9 cellular contexts compared by ENCODE assay signal in the genomic region with DNA sequence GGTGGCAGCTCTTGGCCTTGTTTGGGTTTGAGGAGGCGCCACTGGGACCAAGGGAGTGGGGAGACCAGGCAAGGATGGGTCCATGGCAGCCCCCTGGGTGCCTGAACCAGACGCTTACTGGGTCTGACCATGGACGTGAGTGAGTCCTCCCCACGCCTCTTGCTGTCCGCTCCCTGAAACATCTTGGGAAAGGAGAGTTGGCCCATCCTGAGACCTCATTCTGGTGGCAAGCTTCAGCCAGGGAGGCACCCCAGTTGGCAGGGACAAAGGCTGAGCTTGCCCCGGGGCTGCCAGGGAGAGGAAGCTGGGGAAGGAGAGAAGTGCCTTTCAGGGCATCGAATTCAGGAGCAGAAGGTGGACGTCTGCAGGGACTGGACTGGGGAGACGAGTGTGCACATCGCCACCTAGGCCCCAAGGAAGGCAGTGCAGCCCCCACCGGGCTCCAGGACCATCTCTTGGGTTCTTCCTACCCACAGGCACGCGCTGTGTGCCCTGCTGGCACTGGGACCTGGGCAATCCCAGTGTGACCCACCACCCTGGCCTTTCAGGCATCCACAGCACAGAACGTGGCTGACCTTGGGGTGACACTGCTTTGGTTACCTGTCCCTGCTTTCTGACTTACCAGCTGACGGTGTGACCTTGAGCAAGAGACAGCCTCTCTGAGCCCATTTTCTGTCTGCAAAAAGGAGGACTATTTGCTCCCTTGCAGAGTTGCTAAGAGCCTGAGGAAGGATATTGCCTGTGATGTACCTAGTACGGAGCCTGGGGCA.
A peak's percentile ranks its signal among the peaks of the same experiment; 100 is the strongest.
DNase-seq lines count a peak whose midpoint lies in the region; ATAC-seq, FAIRE-seq and TF ChIP-seq lines count a peak whose summit lies in the region.
"Had no signal": no experiment of that assay in that cellular context is flagged by ENCODE, and none has a peak within 500 bp of the region (broad histone marks: within the 10 kb centered on the region; RNA-seq: fewer than 3 reads in every experiment).

No MANE protein-coding gene starts in this region.

- no peaks in the 10 kb centered on the region for H3K36me3 ChIP-seq in OCI-LY3 (replicated peaks; ENCODE audit: low read depth, low read length)
- no peaks in the 10 kb centered on the region for H3K36me3 ChIP-seq in trophoblast cell (ENCODE audit: control insufficient read depth in 1 of 2, insufficient read depth in 2 of 2, low read length in 2 of 2)

- H3K79me2 ChIP-seq in OCI-LY3 (ENCODE audit: low read length) (no peaks in the 10 kb centered on the region), trophoblast cell (ENCODE audit: control insufficient read depth, insufficient read depth, low read length, poor library complexity) (peaks cover 7% of the 10 kb centered on the region)

- peak; percentile 60 for TF ChIP-seq CTCF in OCI-LY3 (IDR thresholded peaks at IDR 0.05; ENCODE audit: low read depth, low read length)

- peak overlapping the region; percentile 63 for H2AK5ac ChIP-seq in trophoblast cell (ENCODE audit: low read length)

- ATAC-seq in activated T-cell treated with anti-CD3 and anti-CD28 coated beads, Interleukin-2, amount 50 U/mL, for 72 hours (replicated peaks in 1 of 2): peak; percentile 62
- ATAC-seq in HG02970 (IDR thresholded peaks at IDR 0.05; ENCODE audit: low FRiP score, unreplicated experiment): no peak

- no peak overlapping the region for H3K27ac Mint-ChIP-seq in activated T-cell treated with anti-CD3 and anti-CD28 coated beads, Interleukin-2, amount 50 U/mL, for 72 hours

- H3K9ac ChIP-seq in OCI-LY3 (ENCODE audit: low read length): no peak overlapping the region
- H3K9ac ChIP-seq in trophoblast cell (ENCODE audit: low read length): no peak overlapping the region

- H3K27me3 Mint-ChIP-seq in activated T-cell treated with anti-CD3 and anti-CD28 coated beads, Interleukin-2, amount 50 U/mL, for 72 hours (ENCODE audit: low read depth): peaks cover 11% of the 10 kb centered on the region

- H3K18ac ChIP-seq in trophoblast cell (ENCODE audit: low read length): peak overlapping the region; percentile 64

- no peaks in the 10 kb centered on the region for H4K20me1 ChIP-seq in OCI-LY3 (ENCODE audit: insufficient read depth, low read length)

- peak overlapping the region; percentile 90 for H2BK12ac ChIP-seq in trophoblast cell (ENCODE audit: low read length)

- H2AFZ ChIP-seq in OCI-LY3 (ENCODE audit: low read depth, low read length) (no peak overlapping the region), trophoblast cell (ENCODE audit: insufficient read depth, low read length, poor library complexity) (no peak overlapping the region)

- no peak for TF ChIP-seq POLR2A in H54 (IDR thresholded peaks at IDR 0.05; ENCODE audit: low read depth, low read length)

- peak overlapping the region; percentile 73 for H3K14ac ChIP-seq in trophoblast cell (ENCODE audit: low read length)

- H3K4me1 ChIP-seq in OCI-LY3 (ENCODE audit: low read length): peaks cover 18% of the 10 kb centered on the region
- peaks cover 28 to 34% of the 10 kb centered on the region in 2 experiments for H3K4me1 ChIP-seq in trophoblast cell (ENCODE audit: control insufficient read depth in 1 of 2, insufficient read depth in 2 of 2, low read length in 2 of 2)

- H2BK120ac ChIP-seq in trophoblast cell (ENCODE audit: insufficient read depth, low read length, poor library complexity): peak overlapping the region; percentile 86

- H3K4ac ChIP-seq in trophoblast cell (ENCODE audit: low read depth, low read length): peak overlapping the region; percentile 29

- H3K36me3 Mint-ChIP-seq in activated T-cell treated with anti-CD3 and anti-CD28 coated beads, Interleukin-2, amount 50 U/mL, for 72 hours (ENCODE audit: insufficient read depth in 2 of 2): no peaks in the 10 kb centered on the region

- no peak overlapping the region for H3K23ac ChIP-seq in trophoblast cell (ENCODE audit: low read length)

- H3K4me2 ChIP-seq in OCI-LY3 (ENCODE audit: low read length) (peak overlapping the region; percentile 25), trophoblast cell (ENCODE audit: low read length) (peak overlapping the region; percentile 53)

- H4K91ac ChIP-seq in trophoblast cell (ENCODE audit: low read depth, low read length): peak overlapping the region; percentile 86

- H3K9me3 ChIP-seq in OCI-LY3 (ENCODE audit: insufficient read depth, low read length): no peaks in the 10 kb centered on the region
- no peaks in the 10 kb centered on the region for H3K9me3 ChIP-seq in trophoblast cell (ENCODE audit: insufficient read depth, low read depth, low read length)

- H3K27me3 ChIP-seq in OCI-LY3 (ENCODE audit: low read depth, low read length): no peaks in the 10 kb centered on the region
- H3K27me3 ChIP-seq in trophoblast cell (ENCODE audit: insufficient read depth, low read length): no peaks in the 10 kb centered on the region

- H3K4me1 Mint-ChIP-seq in activated T-cell treated with anti-CD3 and anti-CD28 coated beads, Interleukin-2, amount 50 U/mL, for 72 hours (ENCODE audit: low read depth): no peaks in the 10 kb centered on the region

- H3K4me3 ChIP-seq in OCI-LY3 (ENCODE audit: low read length) (no peak overlapping the region), trophoblast cell (ENCODE audit: low read depth, low read length) (no peak overlapping the region)

- H3K27ac ChIP-seq in OCI-LY3 (ENCODE audit: low read length) (no peak overlapping the region), trophoblast cell (ENCODE audit: low read depth, low read length) (peak overlapping the region; percentile 90)

- no CpG with 5 or more reads among the region's 16 CpGs for WGBS in trophoblast cell (ENCODE audit: extremely low coverage, insufficient coverage, insufficient read length)

- H4K12ac ChIP-seq in trophoblast cell (ENCODE audit: low read depth, low read length): peak overlapping the region; percentile 9

- peak overlapping the region; percentile 80 for H2BK5ac ChIP-seq in trophoblast cell (ENCODE audit: low read depth, low read length, poor library complexity)

- no peaks in the 10 kb centered on the region for H3K9me3 Mint-ChIP-seq in activated T-cell treated with anti-CD3 and anti-CD28 coated beads, Interleukin-2, amount 50 U/mL, for 72 hours

- FAIRE-seq in H54 (lab: Jason Lieb, UNC): no peak
- FAIRE-seq: endometrium had no signal

- peak overlapping the region; percentile 81 for H4K8ac ChIP-seq in trophoblast cell (ENCODE audit: low read depth, low read length)

- H3K4me3 Mint-ChIP-seq in activated T-cell treated with anti-CD3 and anti-CD28 coated beads, Interleukin-2, amount 50 U/mL, for 72 hours: no peak overlapping the region

- H3K79me1 ChIP-seq in trophoblast cell (ENCODE audit: low read length): peaks cover 31% of the 10 kb centered on the region

- DNase-seq in AML-193 (lab: John Stamatoyannopoulos, UW): peak; percentile 5 to 24
- DNase-seq in H54 (ENCODE audit: insufficient read length, low spot score): peak; percentile 68
- DNase-seq in activated T-cell treated with anti-CD3 and anti-CD28 coated beads, Interleukin-2, amount 50 U/mL, for 72 hours: peak; percentile 40 to 49
- peak; percentile 16 for DNase-seq in globus pallidus (ENCODE audit: low spot score)
- DNase-seq in trophoblast cell: peak; percentile 75 to 76
- DNase-seq in cerebellar nuclear complex (lab: John Stamatoyannopoulos, UW): no peak

Comparison
In these comparisons a context has a peak if more than half of its experiments do, and no peak if none do; other contexts are left out.
1. DNase-seq: peak in AML-193 (2 of 2), H54 (single experiment), activated T-cell treated with anti-CD3 and anti-CD28 coated beads, Interleukin-2, amount 50 U/mL, for 72 hours (2 of 2), globus pallidus (single experiment) and trophoblast cell (2 of 2); none in cerebellar nuclear complex (0 of 2).